In genomic region chr14:68922201-68922613, GRCh38 we compare ENCODE assay signal across 14 cellular contexts. TPM values are rescaled to one million over a fixed set of nuclear protein-coding genes. Genes with fewer than 3 reads are reported as not detected.
A peak's percentile ranks its signal among the peaks of the same experiment; 100 is the strongest.
DNase-seq lines count a peak whose midpoint lies in the region; ATAC-seq and TF ChIP-seq lines count a peak whose summit lies in the region.
"Had no signal": no experiment of that assay in that cellular context is flagged by ENCODE, and none has a peak within 500 bp of the region (broad histone marks: within the 10 kb centered on the region; RNA-seq: fewer than 3 reads in every experiment).

No MANE protein-coding gene starts in this region.

- no CpG with 5 or more reads among the region's 6 CpGs for WGBS in trophoblast cell (ENCODE audit: extremely low coverage, insufficient coverage, insufficient read length)

- H4K91ac ChIP-seq in trophoblast cell (ENCODE audit: low read depth, low read length) = peak overlapping the region; percentile 69

- H3K27ac ChIP-seq in CD4-positive, alpha-beta T cell (ENCODE audit: low read depth, low read length) = peak overlapping the region; percentile 24
- H3K27ac ChIP-seq in SJCRH30 (peak overlapping the region; percentile 13; the same call in 1 of the 2 replicates), trophoblast cell (ENCODE audit: low read depth, low read length) (peak overlapping the region; percentile 37), WERI-Rb-1 (no peak overlapping the region)
- H3K27ac ChIP-seq: lower lobe of right lung had no signal

- H4K8ac ChIP-seq in trophoblast cell (ENCODE audit: low read depth, low read length) = peak overlapping the region; percentile 56

- H2AFZ ChIP-seq in trophoblast cell (ENCODE audit: insufficient read depth, low read length, poor library complexity) = peak overlapping the region; percentile 21

- H3K36me3 Mint-ChIP-seq in CD4-positive, alpha-beta T cell (ENCODE audit: low read depth) = peaks cover 87% of the 10 kb centered on the region

- no peaks in the 10 kb centered on the region for H3K27me3 ChIP-seq in CD4-positive, alpha-beta T cell (ENCODE audit: control insufficient read depth, insufficient read depth, low read length)
- H3K27me3 ChIP-seq in SJCRH30 (no peaks in the 10 kb centered on the region), trophoblast cell (ENCODE audit: insufficient read depth, low read length) (no peaks in the 10 kb centered on the region), WERI-Rb-1 (ENCODE audit: insufficient read depth, low read depth, severe bottlenecking) (no peaks in the 10 kb centered on the region)
- H3K27me3 ChIP-seq: MG63, tibial nerve had no signal

- H2AK5ac ChIP-seq in trophoblast cell (ENCODE audit: low read length) = peak overlapping the region; percentile 49

- peaks cover 15% of the 10 kb centered on the region for H3K79me2 ChIP-seq in trophoblast cell (ENCODE audit: control insufficient read depth, insufficient read depth, low read length, poor library complexity)

- no peak overlapping the region for H3K4me2 ChIP-seq in trophoblast cell (ENCODE audit: low read length)

- H3K36me3 ChIP-seq in SJCRH30 (peaks cover 62% of the 10 kb centered on the region), trophoblast cell (ENCODE audit: control insufficient read depth in 1 of 2, insufficient read depth in 2 of 2, low read length in 2 of 2) (peaks cover 59 to 69% of the 10 kb centered on the region in 2 experiments), WERI-Rb-1 (peaks cover 2% of the 10 kb centered on the region)

- H3K4me3 ChIP-seq in SJCRH30 (no peak overlapping the region), trophoblast cell (ENCODE audit: low read depth, low read length) (no peak overlapping the region), WERI-Rb-1 (ENCODE audit: low read depth, low read length) (no peak overlapping the region)
- H3K4me3 ChIP-seq: lower lobe of right lung, MG63, tibial nerve had no signal

- peak overlapping the region; percentile 57 for H3K4ac ChIP-seq in trophoblast cell (ENCODE audit: low read depth, low read length)

- intact Hi-C loops in CD4-positive, alpha-beta T cell (cut with DNase I, micrococcal nuclease) = no loop called here
- intact Hi-C loops in left cardiac atrium (cut with DNase I) = no loop called here

- H3K9ac ChIP-seq in trophoblast cell (ENCODE audit: low read length) = no peak overlapping the region

- no peak for TF ChIP-seq CTCF in CD4-positive, alpha-beta T cell (IDR thresholded peaks at IDR 0.05)
- no peak for TF ChIP-seq CTCF in WERI-Rb-1 (IDR thresholded peaks at IDR 0.05; ENCODE audit: low read depth, low read length)

- CTCF ChIA-PET in CD4-positive, alpha-beta T cell (lab: Charles Lee) = interaction anchor here (1.9 kb wide), 1 partner anchor 11 kb away, joined by 6 read pairs; no protein-coding TSS in a partner anchor

- H2BK12ac ChIP-seq in trophoblast cell (ENCODE audit: low read length) = peak overlapping the region; percentile 29

- H3K4me3 Mint-ChIP-seq in CD4-positive, alpha-beta T cell = no peak overlapping the region
- H3K4me3 Mint-ChIP-seq: central memory CD8-positive, alpha-beta T cell had no signal

- H3K23ac ChIP-seq in trophoblast cell (ENCODE audit: low read length) = no peak overlapping the region

- H3K9me3 ChIP-seq in CD4-positive, alpha-beta T cell (ENCODE audit: control insufficient read depth, low read length) = peaks cover 10% of the 10 kb centered on the region
- H3K9me3 ChIP-seq in SJCRH30 (replicated peaks) = peaks cover 6% of the 10 kb centered on the region
- peaks cover 8% of the 10 kb centered on the region for H3K9me3 ChIP-seq in trophoblast cell (ENCODE audit: insufficient read depth, low read depth, low read length)
- H3K9me3 ChIP-seq in WERI-Rb-1 (ENCODE audit: severe bottlenecking) = no peaks in the 10 kb centered on the region
- H3K9me3 ChIP-seq: lower lobe of right lung, MG63 had no signal

- H3K9me3 Mint-ChIP-seq in CD4-positive, alpha-beta T cell = peaks cover 7% of the 10 kb centered on the region

- peak overlapping the region; percentile 78 for H3K27ac Mint-ChIP-seq in CD4-positive, alpha-beta T cell

- peak overlapping the region; percentile 3 for H2BK120ac ChIP-seq in trophoblast cell (ENCODE audit: insufficient read depth, low read length, poor library complexity)

- peaks cover 74% of the 10 kb centered on the region for H3K4me1 Mint-ChIP-seq in CD4-positive, alpha-beta T cell (ENCODE audit: low read depth)
- H3K4me1 Mint-ChIP-seq: central memory CD8-positive, alpha-beta T cell had no signal

- no peak for ATAC-seq in CD4-positive, alpha-beta T cell (ENCODE audit: poor library complexity)
- ATAC-seq in left cardiac atrium (peak; percentile 21 to 31), GM21526 (IDR thresholded peaks at IDR 0.05; ENCODE audit: low FRiP score, unreplicated experiment) (no peak)
- ATAC-seq: lower lobe of right lung had no signal

- peak overlapping the region; percentile 21 for H3K14ac ChIP-seq in trophoblast cell (ENCODE audit: low read length)

- peaks cover 29% of the 10 kb centered on the region for H3K79me1 ChIP-seq in trophoblast cell (ENCODE audit: low read length)

- H3K4me1 ChIP-seq in SJCRH30 (peaks cover 31% of the 10 kb centered on the region), trophoblast cell (ENCODE audit: control insufficient read depth in 1 of 2, insufficient read depth in 2 of 2, low read length in 2 of 2) (peaks cover 33% of the 10 kb centered on the region in 2 experiments)

- peak overlapping the region; percentile 81 for H3K18ac ChIP-seq in trophoblast cell (ENCODE audit: low read length)

- POLR2A ChIA-PET in CD4-positive, alpha-beta T cell (lab: Charles Lee) = no interaction called here

- no peak for DNase-seq in CD4-positive, alpha-beta T cell
- peak; percentile 73 to 78 for DNase-seq in SJCRH30
- DNase-seq in left cardiac atrium = no peak
- DNase-seq in trophoblast cell = no peak
- DNase-seq in MV-4-11 (lab: John Stamatoyannopoulos, UW) = no peak
- no peak for DNase-seq in WERI-Rb-1
- no peak for DNase-seq in NCI-H1694 treated with DMSO at 0.1 percent for 48 hours (lab: John Stamatoyannopoulos, UW)
- DNase-seq: erythroblast, lower lobe of right lung, MG63, NCI-H2081 treated with DMSO at 0.1 percent for 48 hours had no signal

- H3K27me3 Mint-ChIP-seq in CD4-positive, alpha-beta T cell = no peaks in the 10 kb centered on the region
- H3K27me3 Mint-ChIP-seq: central memory CD8-positive, alpha-beta T cell had no signal

- peak overlapping the region; percentile 49 for H4K12ac ChIP-seq in trophoblast cell (ENCODE audit: low read depth, low read length)

- H2BK5ac ChIP-seq in trophoblast cell (ENCODE audit: low read depth, low read length, poor library complexity) = peak overlapping the region; percentile 46

RNA-seq across cellular contexts. Expression of gene ACTN1, which starts 56.9 kb away (rescaled TPM):
- 100 to 1,000 TPM; 128 to 143 TPM for total RNA-seq in CD4-positive, alpha-beta T cell
- 101 and 104 TPM in 2 replicates for total RNA-seq in SJCRH30 (2014; rRNA removed; shearing (Covaris generic))
- 100 to 1,000 TPM; 160 to 319 TPM for total RNA-seq in left cardiac atrium
- polyA plus RNA-seq in trophoblast cell (2013) = 427 and 440 TPM in 2 replicates

Comparison
In these comparisons a context has a peak if more than half of its experiments do, and no peak if none do; other contexts are left out.
1. ATAC-seq: peak in left cardiac atrium (2 of 2); none in CD4-positive, alpha-beta T cell (single experiment) and GM21526 (single experiment).
2. DNase-seq: peak in SJCRH30 (2 of 2); none in CD4-positive, alpha-beta T cell (0 of 10), left cardiac atrium (single experiment), trophoblast cell (0 of 2), MV-4-11 (single experiment), WERI-Rb-1 (single experiment) and NCI-H1694 treated with DMSO at 0.1 percent for 48 hours (single experiment).